Comparison of ENCODE assay signal across 15 cellular contexts in genomic region chr10:59820471-59820870, GRCh38.
A peak's percentile ranks its signal among the peaks of the same experiment; 100 is the strongest.
DNase-seq lines count a peak whose midpoint lies in the region; ATAC-seq and TF ChIP-seq lines count a peak whose summit lies in the region.
"Had no signal": no experiment of that assay in that cellular context is flagged by ENCODE, and none has a peak within 500 bp of the region (broad histone marks: within the 10 kb centered on the region; RNA-seq: fewer than 3 reads in every experiment).

No MANE protein-coding gene starts in this region.

- peaks cover 41% of the 10 kb centered on the region for H3K4me1 Mint-ChIP-seq in activated T-cell treated with anti-CD3 and anti-CD28 coated beads, Interleukin-2, amount 50 U/mL, for 72 hours (ENCODE audit: low read depth)
- peaks cover 63% of the 10 kb centered on the region for H3K4me1 Mint-ChIP-seq in activated T-cell treated with anti-CD3 and anti-CD28 coated beads, Interleukin-2, amount 50 U/mL, for 24 hours (ENCODE audit: low read depth)
- H3K4me1 Mint-ChIP-seq in GM23338 = peaks cover 26% of the 10 kb centered on the region
- peaks cover 14% of the 10 kb centered on the region for H3K4me1 Mint-ChIP-seq in activated T-helper 17 cell treated with anti-CD3 and anti-CD28 coated beads, Interleukin-2, amount 50 U/mL, for 72 hours
- H3K4me1 Mint-ChIP-seq in neural progenitor cell = peaks cover 2% of the 10 kb centered on the region

- H4K20me1 ChIP-seq in GM23338 (replicated peaks; ENCODE audit: insufficient read depth) = peaks cover 3% of the 10 kb centered on the region; the same call in 1 of the 2 replicates
- no peaks in the 10 kb centered on the region for H4K20me1 ChIP-seq in neural progenitor cell (ENCODE audit: low read depth)

- no peaks in the 10 kb centered on the region for H3K9me3 ChIP-seq in neural progenitor cell (ENCODE audit: low read depth)

- no peak overlapping the region for H3K9ac ChIP-seq in neural progenitor cell
- H3K9ac ChIP-seq: BLaER1 had no signal

- peaks cover 10 to 12% of the 10 kb centered on the region in 2 donors for H3K36me3 Mint-ChIP-seq in activated T-cell treated with anti-CD3 and anti-CD28 coated beads, Interleukin-2, amount 50 U/mL, for 72 hours (ENCODE audit: insufficient read depth in 2 of 2)
- peaks cover 84% of the 10 kb centered on the region for H3K36me3 Mint-ChIP-seq in activated T-cell treated with anti-CD3 and anti-CD28 coated beads, Interleukin-2, amount 50 U/mL, for 24 hours (ENCODE audit: low read depth)
- H3K36me3 Mint-ChIP-seq in GM23338 (ENCODE audit: low read depth) (peaks cover 27% of the 10 kb centered on the region), neural progenitor cell (peaks cover 32% of the 10 kb centered on the region)
- peaks cover 40% of the 10 kb centered on the region for H3K36me3 Mint-ChIP-seq in activated T-helper 17 cell treated with anti-CD3 and anti-CD28 coated beads, Interleukin-2, amount 50 U/mL, for 72 hours (ENCODE audit: low read depth)

- no peaks in the 10 kb centered on the region for H3K36me3 ChIP-seq in GM23338 (ENCODE audit: insufficient read depth)
- H3K36me3 ChIP-seq in neural progenitor cell = no peaks in the 10 kb centered on the region

- TF ChIP-seq CTCF in GM23338 (conservative IDR thresholded peaks at IDR 0.05; ENCODE audit: low read depth in 2 of 2) (no peak), neural progenitor cell (IDR thresholded peaks at IDR 0.05) (no peak)

- H3K4me3 ChIP-seq in GM23338 = no peak overlapping the region
- no peak overlapping the region for H3K4me3 ChIP-seq in neural progenitor cell
- H3K4me3 ChIP-seq: BLaER1 had no signal

- H3K4me3 Mint-ChIP-seq in activated T-cell treated with anti-CD3 and anti-CD28 coated beads, Interleukin-2, amount 50 U/mL, for 72 hours = no peak overlapping the region
- H3K4me3 Mint-ChIP-seq in activated T-cell treated with anti-CD3 and anti-CD28 coated beads, Interleukin-2, amount 50 U/mL, for 24 hours = no peak overlapping the region
- no peak overlapping the region for H3K4me3 Mint-ChIP-seq in GM23338
- no peak overlapping the region for H3K4me3 Mint-ChIP-seq in activated T-helper 17 cell treated with anti-CD3 and anti-CD28 coated beads, Interleukin-2, amount 50 U/mL, for 72 hours
- H3K4me3 Mint-ChIP-seq in neural progenitor cell = no peak overlapping the region
- H3K4me3 Mint-ChIP-seq: CD8-positive, alpha-beta memory T cell had no signal

- H3K9me2 ChIP-seq in GM23338 (ENCODE audit: insufficient read depth) = no peaks in the 10 kb centered on the region

- peak overlapping the region; percentile 13 for H3K27ac Mint-ChIP-seq in activated T-cell treated with anti-CD3 and anti-CD28 coated beads, Interleukin-2, amount 50 U/mL, for 72 hours
- no peak overlapping the region for H3K27ac Mint-ChIP-seq in activated T-cell treated with anti-CD3 and anti-CD28 coated beads, Interleukin-2, amount 50 U/mL, for 24 hours
- peak overlapping the region; percentile 89 for H3K27ac Mint-ChIP-seq in GM23338
- peak overlapping the region; percentile 8 for H3K27ac Mint-ChIP-seq in activated T-helper 17 cell treated with anti-CD3 and anti-CD28 coated beads, Interleukin-2, amount 50 U/mL, for 72 hours
- H3K27ac Mint-ChIP-seq in neural progenitor cell = no peak overlapping the region

- no peak for DNase-seq in activated T-cell treated with anti-CD3 and anti-CD28 coated beads, Interleukin-2, amount 50 U/mL, for 72 hours
- DNase-seq in activated T-cell treated with anti-CD3 and anti-CD28 coated beads, Interleukin-2, amount 50 U/mL, for 24 hours = no peak
- DNase-seq in GM23338 (ENCODE audit: low spot score) (no peak), neural progenitor cell (ENCODE audit: low spot score) (no peak), ureter (ENCODE audit: low spot score) (no peak)
- DNase-seq: 8988T; AML-193; CD8-positive, alpha-beta memory T cell; DMS53; GF-D8 had no signal

- H3K79me2 ChIP-seq in GM23338 (replicated peaks; ENCODE audit: insufficient read depth) (peaks cover 92% of the 10 kb centered on the region), neural progenitor cell (ENCODE audit: low read depth) (peaks cover 80% of the 10 kb centered on the region)

- no peaks in the 10 kb centered on the region for H3F3A ChIP-seq in GM23338 (replicated peaks; ENCODE audit: low read depth)
- no peaks in the 10 kb centered on the region for H3F3A ChIP-seq in neural progenitor cell (ENCODE audit: low read depth)

- ATAC-seq in activated T-cell treated with anti-CD3 and anti-CD28 coated beads, Interleukin-2, amount 50 U/mL, for 72 hours (replicated peaks in 1 of 2) = no peak
- ATAC-seq in GM23338 = peak; percentile 42; the same call in 1 of the 3 replicates
- no peak for ATAC-seq in activated T-helper 17 cell treated with anti-CD3 and anti-CD28 coated beads, Interleukin-2, amount 50 U/mL, for 72 hours (replicated peaks)
- no peak for ATAC-seq in GM18861 (IDR thresholded peaks at IDR 0.05; ENCODE audit: unreplicated experiment)
- ATAC-seq: HCT116 had no signal

- H3K27me3 Mint-ChIP-seq in activated T-cell treated with anti-CD3 and anti-CD28 coated beads, Interleukin-2, amount 50 U/mL, for 72 hours (ENCODE audit: low read depth) = no peaks in the 10 kb centered on the region
- no peaks in the 10 kb centered on the region for H3K27me3 Mint-ChIP-seq in activated T-cell treated with anti-CD3 and anti-CD28 coated beads, Interleukin-2, amount 50 U/mL, for 24 hours
- H3K27me3 Mint-ChIP-seq in GM23338 (ENCODE audit: insufficient read depth, low read depth, poor library complexity) = peaks cover 2% of the 10 kb centered on the region
- no peaks in the 10 kb centered on the region for H3K27me3 Mint-ChIP-seq in activated T-helper 17 cell treated with anti-CD3 and anti-CD28 coated beads, Interleukin-2, amount 50 U/mL, for 72 hours
- no peaks in the 10 kb centered on the region for H3K27me3 Mint-ChIP-seq in neural progenitor cell (ENCODE audit: insufficient read depth, low read depth)
- H3K27me3 Mint-ChIP-seq: CD8-positive, alpha-beta memory T cell had no signal

- H3K27me3 ChIP-seq in GM23338 (ENCODE audit: insufficient read depth) = no peaks in the 10 kb centered on the region
- H3K27me3 ChIP-seq in neural progenitor cell = no peaks in the 10 kb centered on the region
- H3K27me3 ChIP-seq: BLaER1 had no signal

- no peak overlapping the region for H3K4me2 ChIP-seq in GM23338
- no peak overlapping the region for H3K4me2 ChIP-seq in neural progenitor cell
- H3K4me2 ChIP-seq: BLaER1 had no signal

- H3K27ac ChIP-seq in GM23338 (ENCODE audit: low read depth) = no peak overlapping the region
- H3K27ac ChIP-seq in neural progenitor cell = peak overlapping the region; percentile 32
- H3K27ac ChIP-seq: BLaER1, HL-60 had no signal

- no peak overlapping the region for H2AFZ ChIP-seq in GM23338
- H2AFZ ChIP-seq in neural progenitor cell (replicated peaks) = no peak overlapping the region

- H3K4me1 ChIP-seq in GM23338 (ENCODE audit: insufficient read depth) (no peaks in the 10 kb centered on the region; the same call in 1 of the 2 replicates), neural progenitor cell (peaks cover 6% of the 10 kb centered on the region)
- H3K4me1 ChIP-seq: BLaER1 had no signal

- H3K9me3 Mint-ChIP-seq in activated T-cell treated with anti-CD3 and anti-CD28 coated beads, Interleukin-2, amount 50 U/mL, for 72 hours = no peaks in the 10 kb centered on the region
- no peaks in the 10 kb centered on the region for H3K9me3 Mint-ChIP-seq in activated T-cell treated with anti-CD3 and anti-CD28 coated beads, Interleukin-2, amount 50 U/mL, for 24 hours
- H3K9me3 Mint-ChIP-seq in GM23338 (no peaks in the 10 kb centered on the region; the same call in 2 of the 3 replicates), neural progenitor cell (peaks cover 6% of the 10 kb centered on the region)
- no peaks in the 10 kb centered on the region for H3K9me3 Mint-ChIP-seq in activated T-helper 17 cell treated with anti-CD3 and anti-CD28 coated beads, Interleukin-2, amount 50 U/mL, for 72 hours
- H3K9me3 Mint-ChIP-seq: CD8-positive, alpha-beta memory T cell had no signal

TF ChIP-seq in GM23338, 12 proteins besides CTCF, POLR2A, EP300 and RAD21:
- no peak for TF ChIP-seq POLR2AphosphoS5 (IDR thresholded peaks at IDR 0.05; ENCODE audit: low read depth)
- TF ChIP-seq STAT1 (IDR thresholded peaks at IDR 0.05; ENCODE audit: unreplicated experiment) = no peak

Comparison
In these comparisons a context has a peak if more than half of its experiments do, and no peak if none do; other contexts are left out.
1. H3K27ac Mint-ChIP-seq: peak in activated T-cell treated with anti-CD3 and anti-CD28 coated beads, Interleukin-2, amount 50 U/mL, for 72 hours (single experiment), GM23338 (single experiment) and activated T-helper 17 cell treated with anti-CD3 and anti-CD28 coated beads, Interleukin-2, amount 50 U/mL, for 72 hours (single experiment); none in activated T-cell treated with anti-CD3 and anti-CD28 coated beads, Interleukin-2, amount 50 U/mL, for 24 hours (single experiment) and neural progenitor cell (single experiment).